13 cellular contexts compared by ENCODE assay signal in the genomic region with DNA sequence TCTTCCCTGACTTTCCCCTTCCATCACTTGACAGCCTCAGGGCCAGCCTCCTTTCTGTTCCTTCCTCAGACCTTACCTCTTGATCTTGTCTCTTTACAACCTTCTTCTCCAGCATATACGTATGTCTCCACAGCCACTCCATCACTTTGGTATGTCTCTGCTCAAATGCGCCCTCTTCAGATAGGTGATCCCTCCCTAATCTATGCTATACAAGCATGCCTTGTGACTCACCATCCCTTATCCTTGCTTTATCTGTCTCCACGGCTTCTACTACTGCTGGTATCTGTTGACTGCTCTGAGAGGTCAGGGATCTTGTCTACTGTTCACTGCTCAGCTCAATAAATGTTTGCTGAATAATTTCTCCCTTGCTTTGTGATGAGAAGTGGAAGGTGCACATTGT. TPM values are rescaled to one million over a fixed set of nuclear protein-coding genes. Genes with fewer than 3 reads are reported as not detected.
DNase-seq lines count a peak whose midpoint lies in the region; ATAC-seq, FAIRE-seq and TF ChIP-seq lines count a peak whose summit lies in the region.
"Had no signal": no experiment of that assay in that cellular context is flagged by ENCODE, and none has a peak within 500 bp of the region (broad histone marks: within the 10 kb centered on the region; RNA-seq: fewer than 3 reads in every experiment).

No MANE protein-coding gene starts in this region.

- H3K4me1 ChIP-seq in HepG2 (ENCODE audit: insufficient read depth, low read length) (no peaks in the 10 kb centered on the region), right lobe of liver (no peaks in the 10 kb centered on the region), vagina (no peaks in the 10 kb centered on the region), body of pancreas (peaks cover 1% of the 10 kb centered on the region)

- CTCF ChIA-PET in HepG2 (lab: Yijun Ruan, JAX; ENCODE audit: low intra/inter-chr PET ratio, low total read pairs): no interaction called here

- H3K9me3 ChIP-seq in HepG2 (ENCODE audit: low read length): no peaks in the 10 kb centered on the region
- no peaks in the 10 kb centered on the region for H3K9me3 ChIP-seq in right lobe of liver
- no peaks in the 10 kb centered on the region for H3K9me3 ChIP-seq in vagina
- no peaks in the 10 kb centered on the region for H3K9me3 ChIP-seq in body of pancreas

- H2AFZ ChIP-seq in HepG2 (ENCODE audit: low read length): no peak overlapping the region

- no peak for TF ChIP-seq POLR2A in HepG2 (IDR thresholded peaks at IDR 0.05; ENCODE audit: insufficient read depth in 1 of 2, low read depth in 2 of 2, low read length in 2 of 2)
- no peak for TF ChIP-seq POLR2A in right lobe of liver (IDR thresholded peaks at IDR 0.05)
- no peak for TF ChIP-seq POLR2A in vagina (IDR thresholded peaks at IDR 0.05)
- TF ChIP-seq POLR2A in body of pancreas (IDR thresholded peaks at IDR 0.05): no peak

- BruUV-seq in HepG2 (replicated peaks; lab: Mats Ljungman, UMichigan): no TSS peak

- no peaks in the 10 kb centered on the region for H3K79me2 ChIP-seq in HepG2 (ENCODE audit: insufficient read depth, low read length)

- H3K27ac ChIP-seq in HepG2 (ENCODE audit: extremely low read length, insufficient read depth, low read length) (no peak overlapping the region), right lobe of liver (no peak overlapping the region), vagina (no peak overlapping the region), body of pancreas (no peak overlapping the region)
- H3K27ac ChIP-seq: BLaER1 treated with 17β-estradiol and CSF1 and Interleukin-3, amounts not matched to agents 10 nM and 100 nM had no signal

- TF ChIP-seq CTCF in HepG2 (CRISPR knock-in tag; IDR thresholded peaks at IDR 0.05) (no peak), right lobe of liver (IDR thresholded peaks at IDR 0.05) (no peak), vagina (IDR thresholded peaks at IDR 0.05) (no peak), D721Med (IDR thresholded peaks at IDR 0.05; ENCODE audit: insufficient read depth, missing control alignments) (no peak), body of pancreas (IDR thresholded peaks at IDR 0.05) (no peak)

- H3K36me3 ChIP-seq in HepG2 (replicated peaks in 1 of 2; ENCODE audit: control insufficient read depth in 1 of 2, insufficient read depth in 2 of 2, low read length in 2 of 2): no peaks in the 10 kb centered on the region
- no peaks in the 10 kb centered on the region for H3K36me3 ChIP-seq in right lobe of liver
- no peaks in the 10 kb centered on the region for H3K36me3 ChIP-seq in vagina
- H3K36me3 ChIP-seq in body of pancreas (replicated peaks in 1 of 2; ENCODE audit: insufficient read depth in 1 of 2, low read depth in 2 of 2): no peaks in the 10 kb centered on the region

- H4K20me1 ChIP-seq in HepG2 (ENCODE audit: insufficient read depth, low read length): no peaks in the 10 kb centered on the region

- DNase-seq in HepG2 (ENCODE audit: low spot score): no peak
- DNase-seq in right lobe of liver: no peak
- peak; percentile 52 for DNase-seq in RKO (ENCODE audit: low spot score)
- DNase-seq in vagina (ENCODE audit: extremely low spot score in 2 of 2): no peak
- no peak for DNase-seq in D721Med (ENCODE audit: insufficient read length, low spot score)
- DNase-seq in activated CD8-positive, alpha-beta memory T cell treated with anti-CD3 and anti-CD28 coated beads for 24 hours: no peak
- no peak for DNase-seq in body of pancreas
- DNase-seq: aorta; NCI-H1694 treated with DMSO at 0.1 percent for 48 hours; stimulated activated CD4-positive, alpha-beta T cell treated with anti-CD3 and anti-CD28 coated beads, Interleukin-4, amount 100 ng/mL, for 1 hour had no signal

- H3K4me2 ChIP-seq in HepG2 (ENCODE audit: low read depth, low read length): no peak overlapping the region

- in situ Hi-C loops in HepG2 (cut with HindIII; ENCODE audit: extremely low pct_ligation_motif_present, low pct_unique_long_range_greater_than_20kb): no loop called here

- WGBS in HepG2 (ENCODE audit: low lambda C conversion rate): 21% methylated on average over 3 of the region's 3 CpGs
- 70% methylated on average over 3 of the region's 3 CpGs for WGBS in right lobe of liver (ENCODE audit: insufficient coverage, low coverage, low lambda C conversion rate, missing lambda C conversion rate)
- 67 to 70% methylated on average over 3 of the region's 3 CpGs for WGBS in body of pancreas, 2 donors

- no peak overlapping the region for H3K9ac ChIP-seq in HepG2 (ENCODE audit: insufficient read depth, low read depth, low read length)
- H3K9ac ChIP-seq: BLaER1 treated with 17β-estradiol and CSF1 and Interleukin-3, amounts not matched to agents 10 nM and 100 nM had no signal

- H3K27me3 ChIP-seq in HepG2 (ENCODE audit: control insufficient read depth in 1 of 2, insufficient read depth in 2 of 2, low read length in 2 of 2): no peaks in the 10 kb centered on the region
- no peaks in the 10 kb centered on the region for H3K27me3 ChIP-seq in right lobe of liver
- H3K27me3 ChIP-seq in vagina: no peaks in the 10 kb centered on the region
- no peaks in the 10 kb centered on the region for H3K27me3 ChIP-seq in body of pancreas
- H3K27me3 ChIP-seq: BLaER1 treated with 17β-estradiol and CSF1 and Interleukin-3, amounts not matched to agents 10 nM and 100 nM had no signal

- POLR2A ChIA-PET in HepG2 (lab: Yijun Ruan, JAX): no interaction called here

- FAIRE-seq in HepG2 (lab: Jason Lieb, UNC) (no peak), D721Med (lab: Jason Lieb, UNC) (no peak)

- intact Hi-C loops in HepG2 (cut with micrococcal nuclease; ENCODE audit: unreplicated experiment) (no loop called here), right lobe of liver (cut with DNase I) (no loop called here), vagina (cut with DNase I) (no loop called here), body of pancreas (cut with DNase I) (no loop called here)

- no peak for TF ChIP-seq EP300 in HepG2 (IDR thresholded peaks at IDR 0.05; ENCODE audit: low read depth in 2 of 2, low read length in 2 of 2)
- TF ChIP-seq EP300 in HepG2 (CRISPR knock-in tag; IDR thresholded peaks at IDR 0.05; ENCODE audit: borderline replicate concordance): no peak

- peak; percentile 50; the same call in 2 of the 3 replicates for ATAC-seq in HepG2
- ATAC-seq in right lobe of liver: no peak
- peak; percentile 81 for ATAC-seq in esophagus mucosa
- no peak for ATAC-seq in body of pancreas

- H3K4me3 ChIP-seq in HepG2 (replicated peaks in 1 of 3; ENCODE audit: insufficient read depth in 1 of 3, low read depth in 2 of 3, low read length in 3 of 3): no peak overlapping the region
- no peak overlapping the region for H3K4me3 ChIP-seq in right lobe of liver
- no peak overlapping the region for H3K4me3 ChIP-seq in vagina
- no peak overlapping the region for H3K4me3 ChIP-seq in body of pancreas

- no peak for TF ChIP-seq RAD21 in HepG2 (CRISPR knock-in tag; IDR thresholded peaks at IDR 0.05)

RNA-seq across cellular contexts. Expression of a gene that starts 9.0 kb away (rescaled TPM):
- total RNA-seq in HepG2 (2016; rRNA removed; fragmentation: Illumina TruSeq; extraction: Trizol): 1.4 and 1.5 TPM in 2 replicates
- total RNA-seq in HepG2 (2016; cell fraction: cytosol; rRNA removed; fragmentation: Illumina TruSeq; extraction: Trizol; ENCODE audit: low read depth): 1.5 and 1.8 TPM in 2 replicates
- total RNA-seq in HepG2 (2016; cell fraction: insoluble cytoplasmic fraction; rRNA removed; fragmentation: Illumina TruSeq; extraction: Trizol): 0.95 and 0.97 TPM in 2 replicates
- total RNA-seq in HepG2 (2016; cell fraction: membrane; rRNA removed; fragmentation: Illumina TruSeq; extraction: Trizol): 1.00 and 1.2 TPM in 2 replicates
- total RNA-seq in HepG2 (2016; cell fraction: nucleus; rRNA removed; fragmentation: Illumina TruSeq; extraction: Trizol): 4.1 and 5.6 TPM in 2 replicates
- 0.16 and 0.37 TPM in 2 replicates for polyA plus RNA-seq in HepG2 (2011; rRNA removed)
- polyA plus RNA-seq in HepG2 (2011; cell fraction: cytosol; rRNA removed): 0.09 TPM in 2 replicates
- 0.14 and 0.35 TPM in 2 replicates for polyA plus RNA-seq in HepG2 (2011; cell fraction: nucleus; rRNA removed)
- polyA plus RNA-seq in HepG2 (2012): 0.13 and 0.16 TPM in 2 replicates
- 0.02 and 0.10 TPM in 2 replicates for polyA plus RNA-seq in HepG2 (2016; cell fraction: cytosol; fragmentation: Illumina TruSeq; extraction: Trizol; ENCODE audit: low read depth)
- 0.32 and 0.37 TPM in 2 replicates for polyA plus RNA-seq in HepG2 (2016; cell fraction: insoluble cytoplasmic fraction; fragmentation: Illumina TruSeq; extraction: Trizol; ENCODE audit: low read depth)
- polyA plus RNA-seq in HepG2 (2016; cell fraction: membrane; fragmentation: Illumina TruSeq; extraction: Trizol; ENCODE audit: low read depth): 0.03 and 0.15 TPM in 2 replicates
- polyA plus RNA-seq in HepG2 (2016; cell fraction: nucleus; fragmentation: Illumina TruSeq; extraction: Trizol; ENCODE audit: insufficient read depth, low read depth): 0.53 and 0.87 TPM in 2 replicates
- 0.74 and 12.3 TPM in 2 replicates for polyA minus RNA-seq in HepG2 (2011; rRNA and poly(A)+ RNA removed; ENCODE audit: low replicate concordance)
- polyA minus RNA-seq in HepG2 (2011; cell fraction: cytosol; rRNA and poly(A)+ RNA removed): 0.49 and 0.70 TPM in 2 replicates
- polyA minus RNA-seq in HepG2 (2011; cell fraction: nucleus; rRNA and poly(A)+ RNA removed): 3.1 and 4.7 TPM in 2 replicates
- total RNA-seq in right lobe of liver: 10 to 100 TPM in 3 of 6 experiments, 1 to 10 TPM in 3; 6.4 to 15.4 (median 10.2) TPM
- total RNA-seq in esophagus mucosa: 28.5 TPM
- 52.8 TPM for total RNA-seq in vagina
- 10 to 100 TPM; 12.5 to 14.3 TPM for total RNA-seq in body of pancreas

RNA-seq across cellular contexts. Expression of a gene that starts 46.1 kb away (rescaled TPM):
- total RNA-seq in HepG2 (2016; rRNA removed; fragmentation: Illumina TruSeq; extraction: Trizol) (not detected in 2 replicates), right lobe of liver (under 1 TPM in 4 of 6 experiments, not detected in 2; 0.07 to 0.12 (median 0.12) TPM), esophagus mucosa (0.08 TPM), vagina (0.49 TPM), body of pancreas (under 1 TPM in 1 of 2 donors, not detected in 1; under 0.01 TPM)
- not detected in 2 replicates for total RNA-seq in HepG2 (2016; cell fraction: cytosol; rRNA removed; fragmentation: Illumina TruSeq; extraction: Trizol; ENCODE audit: low read depth)
- not detected in 2 replicates for total RNA-seq in HepG2 (2016; cell fraction: insoluble cytoplasmic fraction; rRNA removed; fragmentation: Illumina TruSeq; extraction: Trizol)
- total RNA-seq in HepG2 (2016; cell fraction: membrane; rRNA removed; fragmentation: Illumina TruSeq; extraction: Trizol): not detected in 2 replicates
- total RNA-seq in HepG2 (2016; cell fraction: nucleus; rRNA removed; fragmentation: Illumina TruSeq; extraction: Trizol): not detected in 2 replicates
- not detected in 2 replicates for polyA plus RNA-seq in HepG2 (2011; rRNA removed)
- polyA plus RNA-seq in HepG2 (2011; cell fraction: cytosol; rRNA removed): not detected in 2 replicates
- not detected in 2 replicates for polyA plus RNA-seq in HepG2 (2011; cell fraction: nucleus; rRNA removed)
- polyA plus RNA-seq in HepG2 (2012): not detected in 2 replicates
- polyA plus RNA-seq in HepG2 (2016; cell fraction: cytosol; fragmentation: Illumina TruSeq; extraction: Trizol; ENCODE audit: low read depth): not detected in 2 replicates
- not detected in 2 replicates for polyA plus RNA-seq in HepG2 (2016; cell fraction: insoluble cytoplasmic fraction; fragmentation: Illumina TruSeq; extraction: Trizol; ENCODE audit: low read depth)
- polyA plus RNA-seq in HepG2 (2016; cell fraction: membrane; fragmentation: Illumina TruSeq; extraction: Trizol; ENCODE audit: low read depth): not detected in 2 replicates
- polyA plus RNA-seq in HepG2 (2016; cell fraction: nucleus; fragmentation: Illumina TruSeq; extraction: Trizol; ENCODE audit: insufficient read depth, low read depth): not detected in 2 replicates
- polyA minus RNA-seq in HepG2 (2011; rRNA and poly(A)+ RNA removed; ENCODE audit: low replicate concordance): not detected in 2 replicates
- polyA minus RNA-seq in HepG2 (2011; cell fraction: cytosol; rRNA and poly(A)+ RNA removed): not detected in 2 replicates
- not detected in 2 replicates for polyA minus RNA-seq in HepG2 (2011; cell fraction: nucleus; rRNA and poly(A)+ RNA removed)
- total RNA-seq: osteoblast had no signal
- polyA plus RNA-seq: aorta had no signal

Comparison
In these comparisons a context has a peak if more than half of its experiments do, and no peak if none do; other contexts are left out.
1. ATAC-seq: peak in HepG2 (single experiment) and esophagus mucosa (single experiment); none in right lobe of liver (0 of 4) and body of pancreas (single experiment).